10 cellular contexts compared by ENCODE assay signal in the genomic region with DNA sequence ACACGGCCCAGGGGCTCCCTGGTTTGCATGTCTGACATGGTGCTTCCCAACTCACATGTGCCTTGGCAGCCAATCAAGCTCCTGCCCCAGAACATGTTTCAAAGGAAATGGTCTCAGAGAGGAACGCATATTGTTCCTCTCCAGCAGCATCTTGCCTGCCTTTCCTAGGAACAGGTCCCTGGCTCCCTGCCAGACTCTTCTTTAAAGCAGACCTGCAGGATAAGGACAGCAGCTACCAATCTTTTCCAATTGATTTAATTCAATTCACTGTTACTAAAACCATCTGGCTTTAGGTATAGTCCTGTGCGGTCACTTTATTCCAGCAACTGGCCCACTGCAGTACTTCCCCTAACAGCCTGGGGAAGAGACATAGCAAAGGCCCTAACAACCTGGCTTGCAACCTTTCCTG.
DNase-seq lines count a peak whose midpoint lies in the region; ATAC-seq and TF ChIP-seq lines count a peak whose summit lies in the region.
"Had no signal": no experiment of that assay in that cellular context is flagged by ENCODE, and none has a peak within 500 bp of the region (broad histone marks: within the 10 kb centered on the region; RNA-seq: fewer than 3 reads in every experiment).

No MANE protein-coding gene starts in this region.

- no peak overlapping the region for H2AFZ ChIP-seq in hepatocyte

- CTCF ChIA-PET in activated CD4-positive, alpha-beta T cell treated with anti-CD3 and anti-CD28 coated beads for 36 hours (lab: Charles Lee) = interaction anchor here (0.6 to 1.8 kb wide), 3 partner anchors 22 to 93 kb away, joined by 3 to 5 read pairs (median 3); no protein-coding TSS in a partner anchor
- CTCF ChIA-PET in activated CD4-positive, alpha-beta T cell treated with anti-CD3 and anti-CD28 coated beads, Interleukin-2, amount 10 ng/mL, durations not matched to agents 7 days and 5 days (lab: Charles Lee) = interaction anchor here (0.6 to 0.9 kb wide), 3 partner anchors 15 to 305 kb away, joined by 3 to 4 read pairs (median 3); no protein-coding TSS in a partner anchor

- no peak overlapping the region for H3K4me3 ChIP-seq in hepatocyte

- no peaks in the 10 kb centered on the region for H3K9me2 ChIP-seq in hepatocyte (replicated peaks; ENCODE audit: insufficient read depth)

- no peaks in the 10 kb centered on the region for H3K27me3 ChIP-seq in hepatocyte

- H3K9me3 ChIP-seq in hepatocyte (ENCODE audit: low read depth) = no peaks in the 10 kb centered on the region

- no peak overlapping the region for H3K27ac ChIP-seq in hepatocyte
- H3K27ac ChIP-seq: HL-60 had no signal

- H3K4me1 Mint-ChIP-seq in activated CD4-positive, alpha-beta T cell treated with anti-CD3 and anti-CD28 coated beads for 36 hours = peaks cover 2% of the 10 kb centered on the region
- H3K4me1 Mint-ChIP-seq in activated CD4-positive, alpha-beta T cell treated with anti-CD3 and anti-CD28 coated beads, Interleukin-2, amount 10 ng/mL, durations not matched to agents 7 days and 5 days = peaks cover 7% of the 10 kb centered on the region
- H3K4me1 Mint-ChIP-seq in activated T-helper 1 cell treated with anti-CD3 and anti-CD28 coated beads, Interleukin-12 subunit alpha, Interleukin-12 subunit beta, Interleukin-2, Interleukin-4 antibody, amounts not matched to agents 30 ng/mL and 10 ng/mL and 1 ng/mL, durations not matched to agents 14 hours and 24 hours and 36 hours (ENCODE audit: low read depth) = peaks cover 7% of the 10 kb centered on the region
- H3K4me1 Mint-ChIP-seq in type B pancreatic cell (ENCODE audit: unreplicated experiment) = peaks cover 22% of the 10 kb centered on the region

- H3K27me3 Mint-ChIP-seq in activated CD4-positive, alpha-beta T cell treated with anti-CD3 and anti-CD28 coated beads for 36 hours = no peaks in the 10 kb centered on the region
- H3K27me3 Mint-ChIP-seq in activated CD4-positive, alpha-beta T cell treated with anti-CD3 and anti-CD28 coated beads, Interleukin-2, amount 10 ng/mL, durations not matched to agents 7 days and 5 days = no peaks in the 10 kb centered on the region
- no peaks in the 10 kb centered on the region for H3K27me3 Mint-ChIP-seq in activated T-helper 1 cell treated with anti-CD3 and anti-CD28 coated beads, Interleukin-12 subunit alpha, Interleukin-12 subunit beta, Interleukin-2, Interleukin-4 antibody, amounts not matched to agents 30 ng/mL and 10 ng/mL and 1 ng/mL, durations not matched to agents 14 hours and 24 hours and 36 hours (ENCODE audit: insufficient read depth)
- H3K27me3 Mint-ChIP-seq in type B pancreatic cell = no peaks in the 10 kb centered on the region
- H3K27me3 Mint-ChIP-seq: central memory CD8-positive, alpha-beta T cell had no signal

- WGBS in hepatocyte (ENCODE audit: low lambda C conversion rate, missing lambda C conversion rate) = 63% methylated on average over 3 of the region's 3 CpGs

- H3K36me3 ChIP-seq in hepatocyte (replicated peaks; ENCODE audit: insufficient read depth, low read depth) = no peaks in the 10 kb centered on the region

- POLR2A ChIA-PET in activated CD4-positive, alpha-beta T cell treated with anti-CD3 and anti-CD28 coated beads for 36 hours (lab: Charles Lee) = no interaction called here
- POLR2A ChIA-PET in activated CD4-positive, alpha-beta T cell treated with anti-CD3 and anti-CD28 coated beads, Interleukin-2, amount 10 ng/mL, durations not matched to agents 7 days and 5 days (lab: Charles Lee) = no interaction called here

- peak overlapping the region; percentile 64 for H3K27ac Mint-ChIP-seq in activated CD4-positive, alpha-beta T cell treated with anti-CD3 and anti-CD28 coated beads for 36 hours
- no peak overlapping the region for H3K27ac Mint-ChIP-seq in activated CD4-positive, alpha-beta T cell treated with anti-CD3 and anti-CD28 coated beads, Interleukin-2, amount 10 ng/mL, durations not matched to agents 7 days and 5 days
- peak overlapping the region; percentile 28 for H3K27ac Mint-ChIP-seq in activated T-helper 1 cell treated with anti-CD3 and anti-CD28 coated beads, Interleukin-12 subunit alpha, Interleukin-12 subunit beta, Interleukin-2, Interleukin-4 antibody, amounts not matched to agents 30 ng/mL and 10 ng/mL and 1 ng/mL, durations not matched to agents 14 hours and 24 hours and 36 hours
- H3K27ac Mint-ChIP-seq in type B pancreatic cell = peak overlapping the region; percentile 14

- H3K4me1 ChIP-seq in hepatocyte (ENCODE audit: insufficient read depth) = peaks cover 6% of the 10 kb centered on the region

- H3K9me3 Mint-ChIP-seq in activated CD4-positive, alpha-beta T cell treated with anti-CD3 and anti-CD28 coated beads for 36 hours (ENCODE audit: low read depth) = no peaks in the 10 kb centered on the region
- H3K9me3 Mint-ChIP-seq in activated CD4-positive, alpha-beta T cell treated with anti-CD3 and anti-CD28 coated beads, Interleukin-2, amount 10 ng/mL, durations not matched to agents 7 days and 5 days = no peaks in the 10 kb centered on the region
- H3K9me3 Mint-ChIP-seq in activated T-helper 1 cell treated with anti-CD3 and anti-CD28 coated beads, Interleukin-12 subunit alpha, Interleukin-12 subunit beta, Interleukin-2, Interleukin-4 antibody, amounts not matched to agents 30 ng/mL and 10 ng/mL and 1 ng/mL, durations not matched to agents 14 hours and 24 hours and 36 hours = no peaks in the 10 kb centered on the region
- H3K9me3 Mint-ChIP-seq in type B pancreatic cell = no peaks in the 10 kb centered on the region
- H3K9me3 Mint-ChIP-seq: central memory CD8-positive, alpha-beta T cell had no signal

- intact Hi-C loops in activated CD4-positive, alpha-beta T cell treated with anti-CD3 and anti-CD28 coated beads for 36 hours (cut with DNase I, micrococcal nuclease) = no loop called here
- intact Hi-C loops in activated T-helper 1 cell treated with anti-CD3 and anti-CD28 coated beads, Interleukin-12 subunit alpha, Interleukin-12 subunit beta, Interleukin-2, Interleukin-4 antibody, amounts not matched to agents 30 ng/mL and 10 ng/mL and 1 ng/mL, durations not matched to agents 14 hours and 24 hours and 36 hours (cut with micrococcal nuclease) = no loop called here

- no peak for TF ChIP-seq CTCF in hepatocyte (IDR thresholded peaks at IDR 0.05; ENCODE audit: poor library complexity)
- no peak for TF ChIP-seq CTCF in type B pancreatic cell (conservative IDR thresholded peaks at IDR 0.05)

- H3K4me2 ChIP-seq in hepatocyte = no peak overlapping the region

- H4K20me1 ChIP-seq in hepatocyte (ENCODE audit: insufficient read depth, poor library complexity, severe bottlenecking) = peaks cover 12% of the 10 kb centered on the region

- no peak for DNase-seq in activated CD4-positive, alpha-beta T cell treated with anti-CD3 and anti-CD28 coated beads for 36 hours
- no peak for DNase-seq in activated CD4-positive, alpha-beta T cell treated with anti-CD3 and anti-CD28 coated beads, Interleukin-2, amount 10 ng/mL, durations not matched to agents 7 days and 5 days
- DNase-seq in activated T-helper 1 cell treated with anti-CD3 and anti-CD28 coated beads, Interleukin-12 subunit alpha, Interleukin-12 subunit beta, Interleukin-2, Interleukin-4 antibody, amounts not matched to agents 30 ng/mL and 10 ng/mL and 1 ng/mL, durations not matched to agents 14 hours and 24 hours and 36 hours (ENCODE audit: low spot score) = no peak
- DNase-seq in hepatocyte (ENCODE audit: low spot score) (peak; percentile 62), type B pancreatic cell (ENCODE audit: extremely low spot score, unreplicated experiment) (no peak)
- no peak for DNase-seq in activated effector memory CD4-positive, alpha-beta T cell treated with Interleukin-2 at 50 U/mL for 16 hours

- no peak for ATAC-seq in activated CD4-positive, alpha-beta T cell treated with anti-CD3 and anti-CD28 coated beads for 36 hours
- ATAC-seq in GM19452 (IDR thresholded peaks at IDR 0.05; ENCODE audit: unreplicated experiment) = no peak
- ATAC-seq in HG02973 (IDR thresholded peaks at IDR 0.05; ENCODE audit: unreplicated experiment) = no peak

- H3K79me2 ChIP-seq in hepatocyte = peaks cover 67% of the 10 kb centered on the region

- peaks cover 5% of the 10 kb centered on the region for H3K36me3 Mint-ChIP-seq in activated CD4-positive, alpha-beta T cell treated with anti-CD3 and anti-CD28 coated beads for 36 hours (ENCODE audit: low read depth)
- H3K36me3 Mint-ChIP-seq in activated CD4-positive, alpha-beta T cell treated with anti-CD3 and anti-CD28 coated beads, Interleukin-2, amount 10 ng/mL, durations not matched to agents 7 days and 5 days (ENCODE audit: low read depth) = peaks cover 3% of the 10 kb centered on the region
- peaks cover 4% of the 10 kb centered on the region for H3K36me3 Mint-ChIP-seq in activated T-helper 1 cell treated with anti-CD3 and anti-CD28 coated beads, Interleukin-12 subunit alpha, Interleukin-12 subunit beta, Interleukin-2, Interleukin-4 antibody, amounts not matched to agents 30 ng/mL and 10 ng/mL and 1 ng/mL, durations not matched to agents 14 hours and 24 hours and 36 hours (ENCODE audit: low read depth)
- peaks cover 6% of the 10 kb centered on the region for H3K36me3 Mint-ChIP-seq in type B pancreatic cell

- H3K4me3 Mint-ChIP-seq in activated CD4-positive, alpha-beta T cell treated with anti-CD3 and anti-CD28 coated beads for 36 hours = no peak overlapping the region
- no peak overlapping the region for H3K4me3 Mint-ChIP-seq in activated CD4-positive, alpha-beta T cell treated with anti-CD3 and anti-CD28 coated beads, Interleukin-2, amount 10 ng/mL, durations not matched to agents 7 days and 5 days
- H3K4me3 Mint-ChIP-seq in activated T-helper 1 cell treated with anti-CD3 and anti-CD28 coated beads, Interleukin-12 subunit alpha, Interleukin-12 subunit beta, Interleukin-2, Interleukin-4 antibody, amounts not matched to agents 30 ng/mL and 10 ng/mL and 1 ng/mL, durations not matched to agents 14 hours and 24 hours and 36 hours = no peak overlapping the region
- no peak overlapping the region for H3K4me3 Mint-ChIP-seq in type B pancreatic cell
- H3K4me3 Mint-ChIP-seq: central memory CD8-positive, alpha-beta T cell had no signal
